ENCODE assay signal across 16 cellular contexts in the genomic region with DNA sequence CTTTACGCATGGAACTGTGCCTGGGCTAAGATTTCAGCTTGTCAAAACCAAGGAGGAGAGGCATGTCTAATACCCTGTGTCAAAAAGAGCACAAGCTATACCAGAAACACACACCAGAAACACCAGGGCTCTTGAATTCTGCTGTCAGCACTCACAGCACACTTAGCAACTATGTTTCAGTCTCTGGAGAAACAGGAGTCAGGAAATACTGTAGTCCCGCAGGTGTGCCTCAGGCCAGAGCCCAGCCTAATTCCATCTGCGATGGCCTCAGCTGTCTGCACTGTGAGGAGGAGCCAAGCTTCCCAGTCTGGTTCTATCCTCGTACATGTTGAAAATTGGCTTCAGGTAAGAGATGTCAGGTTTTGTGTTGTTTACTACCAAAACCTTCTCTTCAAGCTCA. TPM values are rescaled to one million over a fixed set of nuclear protein-coding genes. Genes with fewer than 3 reads are reported as not detected.
DNase-seq lines count a peak whose midpoint lies in the region; ATAC-seq, FAIRE-seq and TF ChIP-seq lines count a peak whose summit lies in the region.
"Had no signal": no experiment of that assay in that cellular context is flagged by ENCODE, and none has a peak within 500 bp of the region (broad histone marks: within the 10 kb centered on the region; RNA-seq: fewer than 3 reads in every experiment).

No MANE protein-coding gene starts in this region.

- no peak overlapping the region for H3K9ac ChIP-seq in K562 (ENCODE audit: insufficient read depth in 1 of 2, low read depth in 2 of 2, low read length in 2 of 2)
- H3K9ac ChIP-seq: BLaER1 had no signal

- WGBS in right cardiac atrium: 61% methylated on average over 4 of the region's 4 CpGs
- WGBS in K562 (ENCODE audit: insufficient coverage, low coverage, missing lambda C conversion rate): 10% methylated on average over 4 of the region's 4 CpGs

- no peak overlapping the region for H3K4me3 Mint-ChIP-seq in MCF 10A (ENCODE audit: unreplicated experiment)
- H3K4me3 Mint-ChIP-seq: IgD-negative memory B cell had no signal

- DNase-seq in Right ventricle myocardium superior (no peak), right cardiac atrium (no peak), K562 (ENCODE audit: extremely low read depth in 1 of 4, low spot score in 3 of 4) (no peak), islet precursor cell (peak; percentile 72), H54 (ENCODE audit: insufficient read length, low spot score) (no peak), MCF 10A (ENCODE audit: unreplicated experiment) (no peak)
- DNase-seq: 8988T; AML-193; CD4-positive, CD25-positive, alpha-beta regulatory T cell; DMS 273 treated with DMSO at 0.1 percent for 48 hours had no signal

- H3K27me3 ChIP-seq in right cardiac atrium (ENCODE audit: control insufficient read depth, insufficient read depth) (no peaks in the 10 kb centered on the region), K562 (ENCODE audit: control insufficient read depth in 2 of 2, insufficient read depth in 2 of 2, low read length in 2 of 2) (peaks cover 8 to 10% of the 10 kb centered on the region in 2 experiments)
- H3K27me3 ChIP-seq: BLaER1 had no signal

- no peaks in the 10 kb centered on the region for H3K4me1 ChIP-seq in right cardiac atrium (ENCODE audit: control insufficient read depth, insufficient read depth, low read length)
- H3K4me1 ChIP-seq in K562 (replicated peaks in 1 of 2; ENCODE audit: control insufficient read depth in 2 of 2, insufficient read depth in 2 of 2, low read length in 2 of 2): peaks cover 0 to under 1% of the 10 kb centered on the region in 2 experiments; a peak in 2 of 5 replicates

- H2AFZ ChIP-seq in K562 (ENCODE audit: low read depth, low read length): no peak overlapping the region

- no peak overlapping the region for H3K27ac Mint-ChIP-seq in MCF 10A (ENCODE audit: low read depth, unreplicated experiment)
- H3K27ac Mint-ChIP-seq: IgD-negative memory B cell had no signal

- TF ChIP-seq RAD21 in K562 (CRISPR knock-in tag; conservative IDR thresholded peaks at IDR 0.05 in 1 of 2, IDR thresholded peaks at IDR 0.05 in 1 of 2): no peak

- TF ChIP-seq POLR2A in K562 (conservative IDR thresholded peaks at IDR 0.05): no peak
- no peak for TF ChIP-seq POLR2A in H54 (IDR thresholded peaks at IDR 0.05; ENCODE audit: low read depth, low read length)

- peak; percentile 22 for ATAC-seq in Right ventricle myocardium superior (ENCODE audit: poor library complexity)
- no peak for ATAC-seq in right cardiac atrium
- ATAC-seq in K562: peak; percentile 34; the same call in 1 of the 3 replicates
- no peak for ATAC-seq in HG02759 (IDR thresholded peaks at IDR 0.05; ENCODE audit: unreplicated experiment)
- ATAC-seq: GM12878, HCT116 had no signal

- no peak overlapping the region for H3K4me2 ChIP-seq in K562 (ENCODE audit: insufficient read depth, low read length)
- H3K4me2 ChIP-seq: BLaER1 had no signal

- H3K79me2 ChIP-seq in K562 (ENCODE audit: control insufficient read depth, insufficient read depth, low read length): no peaks in the 10 kb centered on the region

- FAIRE-seq in K562 (lab: Jason Lieb, UNC) (no peak), H54 (lab: Jason Lieb, UNC) (no peak)
- FAIRE-seq: GM12878, GM18507 had no signal

- CTCF ChIA-PET in K562 (lab: Yijun Ruan, JAX; ENCODE audit: low intra/inter-chr PET ratio): no interaction called here
- CTCF ChIA-PET in MCF 10A (lab: Yijun Ruan, JAX): interaction anchor here (1.7 kb wide), 1 partner anchor 32 kb away, joined by 9 read pairs; the partner anchor contains the start of gene MTRES1

- no peaks in the 10 kb centered on the region for H3K9me1 ChIP-seq in K562 (ENCODE audit: control insufficient read depth, insufficient read depth, low read length)

- TF ChIP-seq CTCF in K562 (IDR thresholded peaks at IDR 0.05 in 2 of 3, conservative IDR thresholded peaks at IDR 0.05 in 1 of 3; ENCODE audit: insufficient read depth in 2 of 3, low read depth in 1 of 3, low read length in 3 of 3) (no peak), MCF 10A (IDR thresholded peaks at IDR 0.05; ENCODE audit: unreplicated experiment) (no peak)

- no peaks in the 10 kb centered on the region for H3K36me3 ChIP-seq in K562 (ENCODE audit: control insufficient read depth, insufficient read depth, low read length)
- H3K36me3 ChIP-seq: BLaER1 had no signal

- POLR2A ChIA-PET in K562 (lab: Yijun Ruan, JAX) (interaction anchor here (0.6 to 0.7 kb wide), 3 partner anchors 17 to 767 kb away, joined by 3 to 4 read pairs (median 3); partner anchors contain the start of gene BEND3), MCF 10A (lab: Yijun Ruan, JAX) (no interaction called here)

- peaks cover under 1% of the 10 kb centered on the region for H3K4me1 Mint-ChIP-seq in MCF 10A (ENCODE audit: insufficient read depth, unreplicated experiment)

- in situ Hi-C loops in K562 (cut with MboI): no loop called here

- H3K9me3 ChIP-seq in right cardiac atrium (ENCODE audit: control insufficient read depth, low read length) (no peaks in the 10 kb centered on the region), K562 (replicated peaks; ENCODE audit: control insufficient read depth, insufficient read depth, low read depth, low read length) (no peaks in the 10 kb centered on the region)
- H3K9me3 ChIP-seq: BLaER1 had no signal

- no peaks in the 10 kb centered on the region for H3K27me3 Mint-ChIP-seq in MCF 10A (ENCODE audit: insufficient read depth, unreplicated experiment)
- H3K27me3 Mint-ChIP-seq: CD4-positive, CD25-positive, alpha-beta regulatory T cell; IgD-negative memory B cell had no signal

- H3K27ac ChIP-seq in right cardiac atrium (ENCODE audit: low read length): no peak overlapping the region
- no peak overlapping the region for H3K27ac ChIP-seq in K562 (ENCODE audit: extremely low read depth, low read depth, low read length)
- H3K27ac ChIP-seq: BLaER1 had no signal

- H3K9me3 Mint-ChIP-seq in MCF 10A (ENCODE audit: unreplicated experiment): no peaks in the 10 kb centered on the region
- H3K9me3 Mint-ChIP-seq: CD4-positive, CD25-positive, alpha-beta regulatory T cell; IgD-negative memory B cell had no signal

- H3K36me3 Mint-ChIP-seq in MCF 10A (ENCODE audit: insufficient read depth, unreplicated experiment): no peaks in the 10 kb centered on the region
- H3K36me3 Mint-ChIP-seq: CD4-positive, CD25-positive, alpha-beta regulatory T cell; IgD-negative memory B cell had no signal

- H3K4me3 ChIP-seq in right cardiac atrium (ENCODE audit: low read length) (no peak overlapping the region), K562 (no peak overlapping the region)
- H3K4me3 ChIP-seq: BLaER1, GM12878 had no signal

- intact Hi-C loops in Right ventricle myocardium superior (cut with DNase I) (no loop called here), right cardiac atrium (cut with DNase I) (no loop called here), K562 (cut with micrococcal nuclease) (no loop called here), MCF 10A (cut with micrococcal nuclease) (no loop called here)

- no TSS peak for BruUV-seq in K562 (replicated peaks; lab: Mats Ljungman, UMichigan)
- no TSS peak for BruUV-seq in MCF 10A (replicated peaks; lab: Mats Ljungman, UMichigan)

- H4K20me1 ChIP-seq in K562 (replicated peaks; ENCODE audit: control insufficient read depth, insufficient read depth, low read length): no peaks in the 10 kb centered on the region
- H4K20me1 ChIP-seq: BLaER1 had no signal

- TF ChIP-seq EP300 in K562 (IDR thresholded peaks at IDR 0.05; ENCODE audit: low read length): no peak

RNA-seq across cellular contexts. Expression of gene MTRES1, which starts 31.6 kb away (rescaled TPM):
- 39.1 TPM for total RNA-seq in Right ventricle myocardium superior
- total RNA-seq in right cardiac atrium: 10 to 100 TPM; 26.2 to 34.3 (median 29.3) TPM
- polyA plus RNA-seq in right cardiac atrium: 60.2 TPM
- 18.8 and 26.8 TPM in 2 replicates for total RNA-seq in K562 (2011; cell fraction: chromatin; rRNA removed; ENCODE audit: low replicate concordance)
- total RNA-seq in K562 (2011; cell fraction: nucleolus; rRNA removed): 14.2 and 19.5 TPM in 2 replicates
- 17.2 and 26.3 TPM in 2 replicates for total RNA-seq in K562 (2011; cell fraction: nucleoplasm; rRNA removed)
- 21.0 and 25.3 TPM in 2 replicates for total RNA-seq in K562 (2014; rRNA removed)
- total RNA-seq in K562 (2014; rRNA removed; fragmentation: Illumina TruSeq; extraction: Trizol): 28.6 and 32.5 TPM in 2 replicates
- 24.7 and 25.2 TPM in 2 replicates for total RNA-seq in K562 (2015; rRNA removed; fragmentation: Illumina TruSeq; extraction: Trizol)
- 14.5 and 17.8 TPM in 2 replicates for total RNA-seq in K562 (2021)
- 13.1 and 20.7 TPM in 2 replicates for polyA plus RNA-seq in K562 (2011; rRNA removed)
- 7.8 and 8.2 TPM in 2 replicates for polyA plus RNA-seq in K562 (2011; cell fraction: cytosol; rRNA removed)
- 6.8 and 10.2 TPM in 2 replicates for polyA plus RNA-seq in K562 (2011; cell fraction: nucleus; rRNA removed)
- 18.3 and 23.6 TPM in 2 replicates for polyA plus RNA-seq in K562 (2012)
- 29.7 and 30.3 TPM in 2 replicates for polyA plus RNA-seq in K562 (2014; fragmentation: Illumina TruSeq; extraction: Trizol)
- 10 to 100 TPM; 21.4 to 21.7 TPM for polyA plus RNA-seq in K562 (2014; fragmentation: Nextera tagmentation; extraction: Ambion mirVana)
- polyA plus RNA-seq in K562 (2014; rRNA removed): 34.9 and 35.4 TPM in 2 replicates
- 12.5 and 13.1 TPM in 2 replicates for polyA minus RNA-seq in K562 (2011; rRNA and poly(A)+ RNA removed)
- 4.6 and 6.7 TPM in 2 replicates for polyA minus RNA-seq in K562 (2011; cell fraction: cytosol; rRNA and poly(A)+ RNA removed)
- polyA minus RNA-seq in K562 (2011; cell fraction: nucleus; rRNA and poly(A)+ RNA removed): 7.3 and 9.9 TPM in 2 replicates
- total RNA-seq in MCF 10A (2022): 22.0 and 22.4 TPM in 2 replicates

RNA-seq across cellular contexts. Expression of gene BEND3, which starts 55.7 kb away (rescaled TPM):
- 1.5 TPM for total RNA-seq in Right ventricle myocardium superior
- 1 to 10 TPM in 2 of 4 donors, under 1 TPM in 2; 0.91 to 1.4 (median 0.97) TPM for total RNA-seq in right cardiac atrium
- 0.36 TPM for polyA plus RNA-seq in right cardiac atrium
- total RNA-seq in K562 (2011; cell fraction: chromatin; rRNA removed; ENCODE audit: low replicate concordance): 5.7 and 9.5 TPM in 2 replicates
- 7.0 and 7.8 TPM in 2 replicates for total RNA-seq in K562 (2011; cell fraction: nucleolus; rRNA removed)
- 5.8 and 6.0 TPM in 2 replicates for total RNA-seq in K562 (2011; cell fraction: nucleoplasm; rRNA removed)
- 3.6 and 4.2 TPM in 2 replicates for total RNA-seq in K562 (2014; rRNA removed)
- 3.6 and 4.0 TPM in 2 replicates for total RNA-seq in K562 (2014; rRNA removed; fragmentation: Illumina TruSeq; extraction: Trizol)
- total RNA-seq in K562 (2015; rRNA removed; fragmentation: Illumina TruSeq; extraction: Trizol): 4.7 TPM in 2 replicates
- total RNA-seq in K562 (2021): 7.4 and 8.4 TPM in 2 replicates
- 1.9 and 2.4 TPM in 2 replicates for polyA plus RNA-seq in K562 (2011; rRNA removed)
- polyA plus RNA-seq in K562 (2011; cell fraction: cytosol; rRNA removed): 2.0 and 3.0 TPM in 2 replicates
- polyA plus RNA-seq in K562 (2011; cell fraction: nucleus; rRNA removed): 2.9 and 4.6 TPM in 2 replicates
- 1.6 and 3.1 TPM in 2 replicates for polyA plus RNA-seq in K562 (2012)
- polyA plus RNA-seq in K562 (2014; fragmentation: Illumina TruSeq; extraction: Trizol): 3.3 and 3.8 TPM in 2 replicates
- 1 to 10 TPM in 1 of 2 experiments, under 1 TPM in 1; 0.64 to 1.6 TPM for polyA plus RNA-seq in K562 (2014; fragmentation: Nextera tagmentation; extraction: Ambion mirVana)
- polyA plus RNA-seq in K562 (2014; rRNA removed): 2.5 and 3.5 TPM in 2 replicates
- polyA minus RNA-seq in K562 (2011; rRNA and poly(A)+ RNA removed): 4.6 and 7.4 TPM in 2 replicates
- 5.6 and 6.8 TPM in 2 replicates for polyA minus RNA-seq in K562 (2011; cell fraction: cytosol; rRNA and poly(A)+ RNA removed)
- polyA minus RNA-seq in K562 (2011; cell fraction: nucleus; rRNA and poly(A)+ RNA removed): 3.2 and 3.4 TPM in 2 replicates
- total RNA-seq in MCF 10A (2022): 2.8 and 3.1 TPM in 2 replicates

Comparison
In these comparisons a context has a peak if more than half of its experiments do, and no peak if none do; other contexts are left out.
1. ATAC-seq: peak in Right ventricle myocardium superior (single experiment) and K562 (single experiment); none in right cardiac atrium (0 of 2) and HG02759 (single experiment).